ENCODE assay signal across 1 cellular context in the genomic region with DNA sequence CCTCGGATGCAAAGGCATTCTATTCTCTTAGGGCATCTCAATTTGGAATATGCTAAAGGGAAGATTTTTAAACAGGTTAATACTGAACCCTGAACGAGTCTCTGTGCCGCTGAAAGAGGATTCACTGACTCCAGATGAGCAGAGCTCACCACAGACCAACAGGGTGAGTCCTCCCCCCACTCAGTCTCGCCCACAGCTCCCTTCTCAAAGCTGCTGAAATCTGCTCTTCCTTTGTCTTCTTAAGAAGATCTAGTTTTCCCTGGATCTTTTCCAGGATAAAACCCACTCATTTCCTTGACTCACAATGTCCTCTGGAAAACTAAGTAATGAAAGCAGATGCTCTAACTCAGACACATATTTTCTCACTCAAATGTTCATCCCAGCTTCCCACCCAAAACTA.
TF ChIP-seq lines count a peak whose summit lies in the region.

No MANE protein-coding gene starts in this region.

TF ChIP-seq in GM23338, 12 proteins besides CTCF, POLR2A, EP300 and RAD21 (continued from another document):
- TF ChIP-seq, protein P1, sequence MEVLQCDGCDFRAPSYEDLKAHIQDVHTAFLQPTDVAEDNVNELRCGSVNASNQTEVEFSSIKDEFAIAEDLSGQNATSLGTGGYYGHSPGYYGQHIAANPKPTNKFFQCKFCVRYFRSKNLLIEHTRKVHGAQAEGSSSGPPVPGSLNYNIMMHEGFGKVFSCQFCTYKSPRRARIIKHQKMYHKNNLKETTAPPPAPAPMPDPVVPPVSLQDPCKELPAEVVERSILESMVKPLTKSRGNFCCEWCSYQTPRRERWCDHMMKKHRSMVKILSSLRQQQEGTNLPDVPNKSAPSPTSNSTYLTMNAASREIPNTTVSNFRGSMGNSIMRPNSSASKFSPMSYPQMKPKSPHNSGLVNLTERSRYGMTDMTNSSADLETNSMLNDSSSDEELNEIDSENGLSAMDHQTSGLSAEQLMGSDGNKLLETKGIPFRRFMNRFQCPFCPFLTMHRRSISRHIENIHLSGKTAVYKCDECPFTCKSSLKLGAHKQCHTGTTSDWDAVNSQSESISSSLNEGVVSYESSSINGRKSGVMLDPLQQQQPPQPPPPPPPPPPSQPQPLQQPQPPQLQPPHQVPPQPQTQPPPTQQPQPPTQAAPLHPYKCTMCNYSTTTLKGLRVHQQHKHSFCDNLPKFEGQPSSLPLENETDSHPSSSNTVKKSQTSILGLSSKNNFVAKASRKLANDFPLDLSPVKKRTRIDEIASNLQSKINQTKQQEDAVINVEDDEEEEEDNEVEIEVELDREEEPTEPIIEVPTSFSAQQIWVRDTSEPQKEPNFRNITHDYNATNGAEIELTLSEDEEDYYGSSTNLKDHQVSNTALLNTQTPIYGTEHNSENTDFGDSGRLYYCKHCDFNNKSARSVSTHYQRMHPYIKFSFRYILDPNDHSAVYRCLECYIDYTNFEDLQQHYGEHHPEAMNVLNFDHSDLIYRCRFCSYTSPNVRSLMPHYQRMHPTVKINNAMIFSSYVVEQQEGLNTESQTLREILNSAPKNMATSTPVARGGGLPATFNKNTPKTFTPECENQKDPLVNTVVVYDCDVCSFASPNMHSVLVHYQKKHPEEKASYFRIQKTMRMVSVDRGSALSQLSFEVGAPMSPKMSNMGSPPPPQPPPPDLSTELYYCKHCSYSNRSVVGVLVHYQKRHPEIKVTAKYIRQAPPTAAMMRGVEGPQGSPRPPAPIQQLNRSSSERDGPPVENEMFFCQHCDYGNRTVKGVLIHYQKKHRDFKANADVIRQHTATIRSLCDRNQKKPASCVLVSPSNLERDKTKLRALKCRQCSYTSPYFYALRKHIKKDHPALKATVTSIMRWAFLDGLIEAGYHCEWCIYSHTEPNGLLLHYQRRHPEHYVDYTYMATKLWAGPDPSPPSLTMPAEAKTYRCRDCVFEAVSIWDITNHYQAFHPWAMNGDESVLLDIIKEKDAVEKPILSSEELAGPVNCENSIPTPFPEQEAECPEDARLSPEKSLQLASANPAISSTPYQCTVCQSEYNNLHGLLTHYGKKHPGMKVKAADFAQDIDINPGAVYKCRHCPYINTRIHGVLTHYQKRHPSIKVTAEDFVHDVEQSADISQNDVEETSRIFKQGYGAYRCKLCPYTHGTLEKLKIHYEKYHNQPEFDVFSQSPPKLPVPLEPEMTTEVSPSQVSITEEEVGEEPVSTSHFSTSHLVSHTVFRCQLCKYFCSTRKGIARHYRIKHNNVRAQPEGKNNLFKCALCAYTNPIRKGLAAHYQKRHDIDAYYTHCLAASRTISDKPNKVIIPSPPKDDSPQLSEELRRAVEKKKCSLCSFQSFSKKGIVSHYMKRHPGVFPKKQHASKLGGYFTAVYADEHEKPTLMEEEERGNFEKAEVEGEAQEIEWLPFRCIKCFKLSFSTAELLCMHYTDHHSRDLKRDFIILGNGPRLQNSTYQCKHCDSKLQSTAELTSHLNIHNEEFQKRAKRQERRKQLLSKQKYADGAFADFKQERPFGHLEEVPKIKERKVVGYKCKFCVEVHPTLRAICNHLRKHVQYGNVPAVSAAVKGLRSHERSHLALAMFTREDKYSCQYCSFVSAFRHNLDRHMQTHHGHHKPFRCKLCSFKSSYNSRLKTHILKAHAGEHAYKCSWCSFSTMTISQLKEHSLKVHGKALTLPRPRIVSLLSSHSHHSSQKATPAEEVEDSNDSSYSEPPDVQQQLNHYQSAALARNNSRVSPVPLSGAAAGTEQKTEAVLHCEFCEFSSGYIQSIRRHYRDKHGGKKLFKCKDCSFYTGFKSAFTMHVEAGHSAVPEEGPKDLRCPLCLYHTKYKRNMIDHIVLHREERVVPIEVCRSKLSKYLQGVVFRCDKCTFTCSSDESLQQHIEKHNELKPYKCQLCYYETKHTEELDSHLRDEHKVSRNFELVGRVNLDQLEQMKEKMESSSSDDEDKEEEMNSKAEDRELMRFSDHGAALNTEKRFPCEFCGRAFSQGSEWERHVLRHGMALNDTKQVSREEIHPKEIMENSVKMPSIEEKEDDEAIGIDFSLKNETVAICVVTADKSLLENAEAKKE (CRISPR knock-in tag; IDR thresholded peaks at IDR 0.05), result no peak
- TF ChIP-seq, protein P2, sequence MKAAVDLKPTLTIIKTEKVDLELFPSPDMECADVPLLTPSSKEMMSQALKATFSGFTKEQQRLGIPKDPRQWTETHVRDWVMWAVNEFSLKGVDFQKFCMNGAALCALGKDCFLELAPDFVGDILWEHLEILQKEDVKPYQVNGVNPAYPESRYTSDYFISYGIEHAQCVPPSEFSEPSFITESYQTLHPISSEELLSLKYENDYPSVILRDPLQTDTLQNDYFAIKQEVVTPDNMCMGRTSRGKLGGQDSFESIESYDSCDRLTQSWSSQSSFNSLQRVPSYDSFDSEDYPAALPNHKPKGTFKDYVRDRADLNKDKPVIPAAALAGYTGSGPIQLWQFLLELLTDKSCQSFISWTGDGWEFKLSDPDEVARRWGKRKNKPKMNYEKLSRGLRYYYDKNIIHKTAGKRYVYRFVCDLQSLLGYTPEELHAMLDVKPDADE (IDR thresholded peaks at IDR 0.05), result no peak
- no peak for TF ChIP-seq REST (IDR thresholded peaks at IDR 0.05; ENCODE audit: unreplicated experiment)
- TF ChIP-seq STAT1 (IDR thresholded peaks at IDR 0.05; ENCODE audit: unreplicated experiment), result no peak
